In genomic region chr1:114110011-114110410, GRCh38 we compare ENCODE assay signal across 22 cellular contexts. TPM values are rescaled to one million over a fixed set of nuclear protein-coding genes. Genes with fewer than 3 reads are reported as not detected.
DNase-seq lines count a peak whose midpoint lies in the region; ATAC-seq and TF ChIP-seq lines count a peak whose summit lies in the region.
"Had no signal": no experiment of that assay in that cellular context is flagged by ENCODE, and none has a peak within 500 bp of the region (broad histone marks: within the 10 kb centered on the region; RNA-seq: fewer than 3 reads in every experiment).

No MANE protein-coding gene starts in this region.

- POLR2A ChIA-PET in activated CD4-positive, alpha-beta T cell treated with anti-CD3 and anti-CD28 coated beads, Interleukin-2, amount 10 ng/mL, durations not matched to agents 7 days and 5 days (lab: Charles Lee): no interaction called here

- DNase-seq in CD1c-positive myeloid dendritic cell (ENCODE audit: extremely low spot score): peak; percentile 51
- DNase-seq in RPMI7951 (ENCODE audit: low read depth): peak; percentile 17
- DNase-seq in effector memory CD8-positive, alpha-beta T cell: no peak
- no peak for DNase-seq in type B pancreatic cell (ENCODE audit: extremely low spot score, unreplicated experiment)
- DNase-seq in cerebellar cortex (ENCODE audit: low spot score): no peak
- no peak for DNase-seq in activated CD4-positive, alpha-beta T cell treated with anti-CD3 and anti-CD28 coated beads, Interleukin-2, amount 10 ng/mL, durations not matched to agents 7 days and 5 days
- DNase-seq: Calu3; CD4-positive, alpha-beta memory T cell; COR-L47; DMS53; DMS79 treated with DMSO at 0.1 percent for 48 hours; GF-D8; GM23248; H7; HCEC 1CT had no signal

- no peaks in the 10 kb centered on the region for H3K9me3 Mint-ChIP-seq in effector memory CD8-positive, alpha-beta T cell
- no peaks in the 10 kb centered on the region for H3K9me3 Mint-ChIP-seq in type B pancreatic cell
- H3K9me3 Mint-ChIP-seq in activated CD4-positive, alpha-beta T cell treated with anti-CD3 and anti-CD28 coated beads, Interleukin-2, amount 10 ng/mL, durations not matched to agents 7 days and 5 days: no peaks in the 10 kb centered on the region
- H3K9me3 Mint-ChIP-seq: CD4-positive, alpha-beta memory T cell had no signal

- peaks cover 0 to 18% of the 10 kb centered on the region in 2 donors for H3K27me3 Mint-ChIP-seq in effector memory CD8-positive, alpha-beta T cell
- peaks cover 32% of the 10 kb centered on the region for H3K27me3 Mint-ChIP-seq in type B pancreatic cell
- no peaks in the 10 kb centered on the region for H3K27me3 Mint-ChIP-seq in activated CD4-positive, alpha-beta T cell treated with anti-CD3 and anti-CD28 coated beads, Interleukin-2, amount 10 ng/mL, durations not matched to agents 7 days and 5 days

- CTCF ChIA-PET in activated CD4-positive, alpha-beta T cell treated with anti-CD3 and anti-CD28 coated beads, Interleukin-2, amount 10 ng/mL, durations not matched to agents 7 days and 5 days (lab: Charles Lee): interaction anchor here (1.2 kb wide), 1 partner anchor 11 kb away, joined by 3 read pairs; no protein-coding TSS in a partner anchor

- no peak for TF ChIP-seq CTCF in type B pancreatic cell (conservative IDR thresholded peaks at IDR 0.05)

- peaks cover 3% of the 10 kb centered on the region for H3K36me3 Mint-ChIP-seq in effector memory CD8-positive, alpha-beta T cell (ENCODE audit: insufficient read depth)
- H3K36me3 Mint-ChIP-seq in type B pancreatic cell: no peaks in the 10 kb centered on the region
- H3K36me3 Mint-ChIP-seq in activated CD4-positive, alpha-beta T cell treated with anti-CD3 and anti-CD28 coated beads, Interleukin-2, amount 10 ng/mL, durations not matched to agents 7 days and 5 days (ENCODE audit: low read depth): no peaks in the 10 kb centered on the region
- H3K36me3 Mint-ChIP-seq: CD4-positive, alpha-beta memory T cell had no signal

- no peak for ATAC-seq in effector memory CD8-positive, alpha-beta T cell (replicated peaks)
- no peak for ATAC-seq in GM19397 (IDR thresholded peaks at IDR 0.05; ENCODE audit: unreplicated experiment)
- no peak for ATAC-seq in HG02981 (IDR thresholded peaks at IDR 0.05; ENCODE audit: unreplicated experiment)

- peak overlapping the region; percentile 12 to 22 for H3K27ac Mint-ChIP-seq in effector memory CD8-positive, alpha-beta T cell
- H3K27ac Mint-ChIP-seq in type B pancreatic cell: peak overlapping the region; percentile 52
- H3K27ac Mint-ChIP-seq in activated CD4-positive, alpha-beta T cell treated with anti-CD3 and anti-CD28 coated beads, Interleukin-2, amount 10 ng/mL, durations not matched to agents 7 days and 5 days: no peak overlapping the region
- H3K27ac Mint-ChIP-seq: B cell had no signal

- no peak overlapping the region for H3K4me3 Mint-ChIP-seq in effector memory CD8-positive, alpha-beta T cell
- H3K4me3 Mint-ChIP-seq in type B pancreatic cell: no peak overlapping the region
- no peak overlapping the region for H3K4me3 Mint-ChIP-seq in activated CD4-positive, alpha-beta T cell treated with anti-CD3 and anti-CD28 coated beads, Interleukin-2, amount 10 ng/mL, durations not matched to agents 7 days and 5 days
- H3K4me3 Mint-ChIP-seq: B cell; CD14-positive monocyte; CD4-positive, alpha-beta memory T cell had no signal

- peaks cover 14 to 15% of the 10 kb centered on the region in 2 donors for H3K4me1 Mint-ChIP-seq in effector memory CD8-positive, alpha-beta T cell (ENCODE audit: low read depth in 2 of 2)
- peaks cover 41% of the 10 kb centered on the region for H3K4me1 Mint-ChIP-seq in type B pancreatic cell (ENCODE audit: unreplicated experiment)
- H3K4me1 Mint-ChIP-seq in activated CD4-positive, alpha-beta T cell treated with anti-CD3 and anti-CD28 coated beads, Interleukin-2, amount 10 ng/mL, durations not matched to agents 7 days and 5 days: peaks cover 11% of the 10 kb centered on the region
- H3K4me1 Mint-ChIP-seq: B cell had no signal

RNA-seq across cellular contexts. Expression of gene SYT6, which starts 43.7 kb away (rescaled TPM):
- not detected in 2 replicates for total RNA-seq in RPMI7951 (2014; rRNA removed; shearing (Covaris generic))
- total RNA-seq in type B pancreatic cell (ENCODE audit: low replicate concordance): 1.1 and 3.0 TPM in 2 replicates
- total RNA-seq in activated CD4-positive, alpha-beta T cell treated with anti-CD3 and anti-CD28 coated beads, Interleukin-2, amount 10 ng/mL, durations not matched to agents 7 days and 5 days: not detected
- total RNA-seq: A172; B cell; Calu3; CD4-positive, alpha-beta memory T cell; Daoy; G401; GM23248 had no signal

Comparison
In these comparisons a context has a peak if more than half of its experiments do, and no peak if none do; other contexts are left out.
1. DNase-seq: peak in CD1c-positive myeloid dendritic cell (single experiment) and RPMI7951 (single experiment); none in effector memory CD8-positive, alpha-beta T cell (0 of 3), type B pancreatic cell (single experiment), cerebellar cortex (single experiment) and activated CD4-positive, alpha-beta T cell treated with anti-CD3 and anti-CD28 coated beads, Interleukin-2, amount 10 ng/mL, durations not matched to agents 7 days and 5 days (single experiment).